ENCODE assay signal across 2 cellular contexts in genomic region chr3:24373198-24373959, GRCh38.
TF ChIP-seq lines count a peak whose summit lies in the region.

No MANE protein-coding gene starts in this region.

TF ChIP-seq in H1, 55 proteins besides CTCF, POLR2A, EP300 and RAD21:
- TF ChIP-seq KDM4A (IDR thresholded peaks at IDR 0.05; ENCODE audit: low read depth, low read length, severe bottlenecking) (no peak), TBP (IDR thresholded peaks at IDR 0.05; ENCODE audit: low read depth, low read length) (no peak), CHD1 (IDR thresholded peaks at IDR 0.05; ENCODE audit: low read depth, low read length) (no peak), SUZ12 (IDR thresholded peaks at IDR 0.05; ENCODE audit: low read length) (no peak), SIN3A (conservative IDR thresholded peaks at IDR 0.05 in 1 of 2, IDR thresholded peaks at IDR 0.05 in 1 of 2; ENCODE audit: low read depth in 1 of 2, low read length in 2 of 2) (no peak), TCF12 (IDR thresholded peaks at IDR 0.05; ENCODE audit: low read depth, low read length) (no peak), RBBP5 (IDR thresholded peaks at IDR 0.05; ENCODE audit: borderline replicate concordance, low read depth, low read length) (no peak)

TF ChIP-seq in HepG2, 621 proteins besides CTCF, POLR2A, EP300 and RAD21:
- 0 out of 2 replicates have a peak, but pooled peaks have one; percentile 11 for TF ChIP-seq ARID5B (CRISPR knock-in tag; IDR thresholded peaks at IDR 0.05)
- 0 out of 2 replicates have a peak, but pooled peaks have one; percentile 11 for TF ChIP-seq CCDC6 (CRISPR knock-in tag; IDR thresholded peaks at IDR 0.05)
- peak; percentile 29; the same call in 1 of the 2 replicates for TF ChIP-seq TFAP4 (IDR thresholded peaks at IDR 0.05; ENCODE audit: borderline replicate concordance, low read depth)
- 0 out of 2 replicates have a peak, but pooled peaks have one; percentile 20 for TF ChIP-seq ZFY (CRISPR knock-in tag; IDR thresholded peaks at IDR 0.05)
- no peak for TF ChIP-seq NCOA1 (CRISPR knock-in tag; IDR thresholded peaks at IDR 0.05)
- no peak for TF ChIP-seq SOX13 (IDR thresholded peaks at IDR 0.05)
- TF ChIP-seq SOX13 (CRISPR knock-in tag; conservative IDR thresholded peaks at IDR 0.05 in 1 of 2, IDR thresholded peaks at IDR 0.05 in 1 of 2): peak in 1 of 2 experiments; percentile 22; a peak in 1 of 4 replicates
- 0 out of 2 replicates have a peak, but pooled peaks have one; percentile 18 for TF ChIP-seq ZGPAT (CRISPR knock-in tag; IDR thresholded peaks at IDR 0.05)
- TF ChIP-seq DRAP1 (CRISPR knock-in tag; IDR thresholded peaks at IDR 0.05): 0 out of 2 replicates have a peak, but pooled peaks have one; percentile 14
- peak; percentile 14; the same call in 1 of the 2 replicates for TF ChIP-seq HNF4A (CRISPR knock-in tag; IDR thresholded peaks at IDR 0.05)
- TF ChIP-seq UBTF (CRISPR knock-in tag; IDR thresholded peaks at IDR 0.05): peak; percentile 23; the same call in 1 of the 2 replicates
- TF ChIP-seq ZNF292 (CRISPR knock-in tag; IDR thresholded peaks at IDR 0.05; ENCODE audit: borderline replicate concordance, low read depth): no peak
- TF ChIP-seq POGZ (CRISPR knock-in tag; IDR thresholded peaks at IDR 0.05): 0 out of 2 replicates have a peak, but pooled peaks have one; percentile 23
- no peak for TF ChIP-seq NFYC (CRISPR knock-in tag; IDR thresholded peaks at IDR 0.05)
- peak; percentile 80 for TF ChIP-seq ZBTB33 (CRISPR knock-in tag; IDR thresholded peaks at IDR 0.05)
- TF ChIP-seq CEBPG (CRISPR knock-in tag; IDR thresholded peaks at IDR 0.05): peak; percentile 28; the same call in 1 of the 2 replicates
- TF ChIP-seq LCORL (IDR thresholded peaks at IDR 0.05): no peak
- no peak for TF ChIP-seq LCORL (CRISPR knock-in tag; IDR thresholded peaks at IDR 0.05)
- no peak for TF ChIP-seq MLX (CRISPR knock-in tag; IDR thresholded peaks at IDR 0.05)
- 0 out of 2 replicates have a peak, but pooled peaks have one; percentile 13 for TF ChIP-seq SRF (IDR thresholded peaks at IDR 0.05; ENCODE audit: low read depth, low read length)
- TF ChIP-seq TOE1 (CRISPR knock-in tag; IDR thresholded peaks at IDR 0.05): no peak
- TF ChIP-seq PPARG (CRISPR knock-in tag; conservative IDR thresholded peaks at IDR 0.05): 0 out of 2 replicates have a peak, but pooled peaks have one; percentile 6
TF ChIP-seq in HepG2: peak in this region for 14.
